In the genomic region with DNA sequence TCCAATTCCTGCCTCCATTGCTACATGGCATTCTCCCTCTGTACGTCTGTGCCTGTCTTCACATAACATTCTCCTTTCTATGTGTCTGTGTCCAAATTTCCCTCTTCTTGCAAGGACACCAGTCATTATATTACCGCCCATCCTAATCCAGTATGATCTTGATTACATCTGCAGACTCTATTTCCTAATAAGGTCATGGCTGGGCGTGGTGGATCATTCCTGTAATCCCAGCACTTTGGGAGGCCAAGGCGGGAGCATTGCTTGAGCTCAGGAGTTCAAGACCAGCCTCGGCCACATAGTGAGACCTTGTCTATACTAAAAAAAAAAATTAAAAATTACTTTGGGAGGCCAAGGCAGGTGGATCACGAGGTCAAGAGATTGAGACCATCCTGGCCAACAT, we compare ENCODE assay signal across 9 cellular contexts.
"Had no signal": no experiment of that assay in that cellular context is flagged by ENCODE, and none has a peak within 500 bp of the region (broad histone marks: within the 10 kb centered on the region; RNA-seq: fewer than 3 reads in every experiment).

No MANE protein-coding gene starts in this region.

- H3K36me3 ChIP-seq: HAP-1 had no signal

- ATAC-seq: GM23338, HCT116, K562 had no signal

- H3K27ac Mint-ChIP-seq: GM23338, HFFc6 had no signal

- H3K27ac ChIP-seq: HL-60 had no signal

- H3K4me3 ChIP-seq: GM23338, HAP-1, K562 had no signal

- H3K9me3 Mint-ChIP-seq: GM23338, HFFc6 had no signal

- H3K4me2 ChIP-seq: GM23338 had no signal

- H3K4me3 Mint-ChIP-seq: GM23338, HFFc6 had no signal

- DNase-seq: H7, HFFc6, IMR-90, KG1 had no signal

- FAIRE-seq: K562 had no signal

- H2AFZ ChIP-seq: GM23338 had no signal
